ENCODE assay signal across 8 cellular contexts in genomic region chr7:7969306-7970112, GRCh38. TPM values are rescaled to one million over a fixed set of nuclear protein-coding genes. Genes with fewer than 3 reads are reported as not detected.
A peak's percentile ranks its signal among the peaks of the same experiment; 100 is the strongest.
DNase-seq lines count a peak whose midpoint lies in the region; ATAC-seq and TF ChIP-seq lines count a peak whose summit lies in the region.

No MANE protein-coding gene starts in this region.

- H3K36me3 Mint-ChIP-seq in Caco-2 (ENCODE audit: insufficient read depth, unreplicated experiment) = peaks cover 9% of the 10 kb centered on the region
- H3K36me3 Mint-ChIP-seq in activated CD4-positive, alpha-beta T cell treated with anti-CD3 and anti-CD28 coated beads for 36 hours (ENCODE audit: low read depth) = no peaks in the 10 kb centered on the region

- no peak for TF ChIP-seq POLR2A in lower leg skin (IDR thresholded peaks at IDR 0.05)

- peak in 1 of 2 experiments; percentile 30 for TF ChIP-seq CTCF in Caco-2 (IDR thresholded peaks at IDR 0.05; ENCODE audit: insufficient read depth in 1 of 2, low read depth in 1 of 2, low read length in 1 of 2, severe bottlenecking in 1 of 2, unreplicated experiment in 1 of 2)
- TF ChIP-seq CTCF in lower leg skin (IDR thresholded peaks at IDR 0.05) = no peak

- peaks cover 6% of the 10 kb centered on the region for H3K4me1 Mint-ChIP-seq in Caco-2 (ENCODE audit: low read depth, unreplicated experiment)
- H3K4me1 Mint-ChIP-seq in activated CD4-positive, alpha-beta T cell treated with anti-CD3 and anti-CD28 coated beads for 36 hours = peaks cover 31% of the 10 kb centered on the region

- H3K9me3 ChIP-seq in Caco-2 = no peaks in the 10 kb centered on the region

- no peak overlapping the region for H3K4me3 Mint-ChIP-seq in Caco-2 (ENCODE audit: unreplicated experiment)
- H3K4me3 Mint-ChIP-seq in activated CD4-positive, alpha-beta T cell treated with anti-CD3 and anti-CD28 coated beads for 36 hours = peak overlapping the region; percentile 65

- H3K4me1 ChIP-seq in Caco-2 = no peaks in the 10 kb centered on the region

- H3K27me3 Mint-ChIP-seq in Caco-2 (ENCODE audit: insufficient read depth, unreplicated experiment) = no peaks in the 10 kb centered on the region
- no peaks in the 10 kb centered on the region for H3K27me3 Mint-ChIP-seq in activated CD4-positive, alpha-beta T cell treated with anti-CD3 and anti-CD28 coated beads for 36 hours

- ATAC-seq in GM21619 (IDR thresholded peaks at IDR 0.05; ENCODE audit: unreplicated experiment) = peak; percentile 2
- no peak for ATAC-seq in activated CD4-positive, alpha-beta T cell treated with anti-CD3 and anti-CD28 coated beads for 36 hours
- no peak for ATAC-seq in GM21447 (IDR thresholded peaks at IDR 0.05; ENCODE audit: unreplicated experiment)

- H3K27ac Mint-ChIP-seq in Caco-2 (ENCODE audit: unreplicated experiment) = no peak overlapping the region
- H3K27ac Mint-ChIP-seq in activated CD4-positive, alpha-beta T cell treated with anti-CD3 and anti-CD28 coated beads for 36 hours = peak overlapping the region; percentile 38

- H3K27me3 ChIP-seq in Caco-2 (replicated peaks; ENCODE audit: control insufficient read depth, insufficient read depth, low read length) = no peaks in the 10 kb centered on the region

- 0 to 1% methylated on average over 41 to 43 of the region's 91 CpGs for WGBS in lower leg skin, 2 donors

- CTCF ChIA-PET in Caco-2 (lab: Charles Lee) = interaction anchor here (0.9 kb wide), 1 partner anchor 288 kb away, joined by 3 read pairs; no protein-coding TSS in a partner anchor
- CTCF ChIA-PET in activated CD4-positive, alpha-beta T cell treated with anti-CD3 and anti-CD28 coated beads for 36 hours (lab: Charles Lee) = interaction anchor here (1.1 to 1.7 kb wide), 3 partner anchors 13 to 50 kb away, joined by 3 to 4 read pairs (median 4); no protein-coding TSS in a partner anchor

- peak overlapping the region; percentile 82 for H3K4me3 ChIP-seq in Caco-2 (ENCODE audit: low read depth, low read length)
- H3K4me3 ChIP-seq in lower leg skin (ENCODE audit: low read depth, poor library complexity, severe bottlenecking) = peak overlapping the region; percentile 94

- BruUV-seq in Caco-2 (replicated peaks; lab: Mats Ljungman, UMichigan) = no TSS peak

- POLR2A ChIA-PET in Caco-2 (lab: Charles Lee) = interaction anchor here (0.6 to 1.3 kb wide), 3 partner anchors 58 to 61 kb away, joined by 3 to 10 read pairs (median 3); no protein-coding TSS in a partner anchor
- POLR2A ChIA-PET in activated CD4-positive, alpha-beta T cell treated with anti-CD3 and anti-CD28 coated beads for 36 hours (lab: Charles Lee) = interaction anchor here (0.6 to 1.5 kb wide), 4 partner anchors 20 to 476 kb away, joined by 3 to 5 read pairs (median 4); no protein-coding TSS in a partner anchor

- peak; percentile 53 to 58 for DNase-seq in Caco-2
- DNase-seq in NCI-H1694 (lab: John Stamatoyannopoulos, UW) = peak; percentile 42
- peak; percentile 68 for DNase-seq in activated CD4-positive, alpha-beta T cell treated with anti-CD3 and anti-CD28 coated beads for 36 hours
- peak; percentile 43 for DNase-seq in dedifferentiated amniotic fluid mesenchymal stem cell (ENCODE audit: extremely low spot score)
- DNase-seq in lower leg skin (ENCODE audit: low spot score in 2 of 2) = peak; percentile 26 to 89
- DNase-seq in stimulated activated CD4-positive, alpha-beta T cell treated with anti-CD3 and anti-CD28 coated beads, TNF-alpha, amount 100 ng/mL, for 1 hour (ENCODE audit: low read depth in 3 of 3, low spot score in 1 of 3) = peak in 2 of 3 donors; percentile 17 to 31

- no peaks in the 10 kb centered on the region for H3K9me3 Mint-ChIP-seq in Caco-2 (ENCODE audit: unreplicated experiment)
- no peaks in the 10 kb centered on the region for H3K9me3 Mint-ChIP-seq in activated CD4-positive, alpha-beta T cell treated with anti-CD3 and anti-CD28 coated beads for 36 hours (ENCODE audit: low read depth)

- no peaks in the 10 kb centered on the region for H3K36me3 ChIP-seq in Caco-2 (ENCODE audit: control insufficient read depth, insufficient read depth, low read length)

- intact Hi-C loops in Caco-2 (cut with micrococcal nuclease; ENCODE audit: unreplicated experiment) (loop anchor here (1.0 to 5.0 kb wide), 3 partner anchors 58 to 287 kb away; no protein-coding TSS in a partner anchor), lower leg skin (cut with DNase I; ENCODE audit: low total_unique reads) (no loop called here)
- intact Hi-C loops in activated CD4-positive, alpha-beta T cell treated with anti-CD3 and anti-CD28 coated beads for 36 hours (cut with DNase I, micrococcal nuclease) = loop anchor here (1.0 to 10.0 kb wide), 14 partner anchors 45 to 787 kb away; partner anchors contain the start of genes C1GALT1 (in 2 of the 2), MIOS (in 1 of the 2), RPA3 (in 1 of the 2) and UMAD1 (in 1 of the 2)

RNA-seq across cellular contexts. Expression of gene GLCCI1, which starts 0.9 kb away (rescaled TPM):
- 18.8 and 19.3 TPM in 2 replicates for total RNA-seq in Caco-2 (2022)
- 10 to 100 TPM; 12.3 to 15.1 TPM for total RNA-seq in activated CD4-positive, alpha-beta T cell treated with anti-CD3 and anti-CD28 coated beads for 36 hours
- 10 to 100 TPM; 17.5 to 27.1 (median 20.7) TPM for total RNA-seq in lower leg skin
